ENCODE assay signal across 18 cellular contexts in the genomic region with DNA sequence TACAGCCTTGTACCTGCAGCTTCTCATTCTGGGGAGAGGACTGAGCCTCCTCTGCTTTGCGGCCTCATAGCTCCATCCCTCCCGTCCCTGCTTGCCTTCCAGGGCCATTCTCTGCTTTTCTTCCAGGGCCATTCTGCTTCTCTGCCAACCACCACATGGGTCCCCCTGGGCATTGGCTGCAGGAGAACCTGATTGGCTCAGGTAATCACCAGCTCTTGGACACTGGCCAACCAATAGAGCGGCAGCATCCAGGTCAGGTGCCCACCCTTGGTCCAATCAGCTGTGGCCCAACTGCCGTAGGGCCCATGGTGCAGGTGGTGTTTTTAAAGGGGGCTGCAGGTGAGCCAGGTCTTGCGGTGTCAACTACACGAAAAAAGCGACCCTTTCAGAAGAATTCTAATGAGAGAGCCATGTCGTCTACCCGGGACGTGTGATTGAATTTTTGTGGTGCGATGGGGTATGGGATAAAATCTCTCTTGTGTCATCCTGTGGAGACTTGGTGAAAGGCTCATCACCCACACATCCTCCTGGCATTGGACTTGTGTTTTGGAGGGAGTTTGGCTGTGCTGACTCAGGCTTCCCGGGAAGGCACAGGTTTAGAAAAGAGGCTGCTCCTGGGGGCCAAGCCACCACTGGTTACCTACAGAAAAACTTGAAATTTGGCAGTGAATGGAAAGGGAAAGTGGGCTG. TPM values are rescaled to one million over a fixed set of nuclear protein-coding genes. Genes with fewer than 3 reads are reported as not detected.
DNase-seq lines count a peak whose midpoint lies in the region; ATAC-seq, FAIRE-seq and TF ChIP-seq lines count a peak whose summit lies in the region.
"Had no signal": no experiment of that assay in that cellular context is flagged by ENCODE, and none has a peak within 500 bp of the region (broad histone marks: within the 10 kb centered on the region; RNA-seq: fewer than 3 reads in every experiment).

No MANE protein-coding gene starts in this region.

- no peak overlapping the region for H3K4me3 Mint-ChIP-seq in mesothelial cell of epicardium
- H3K4me3 Mint-ChIP-seq: activated B cell treated with CpG ODN at 0.5 μM for 24 hours; activated T-helper 1 cell treated with anti-CD3 and anti-CD28 coated beads, Interleukin-12 subunit alpha, Interleukin-12 subunit beta, Interleukin-2, Interleukin-4 antibody, amounts not matched to agents 30 ng/mL and 10 ng/mL and 1 ng/mL, durations not matched to agents 14 hours and 24 hours and 36 hours; T-cell had no signal

- TF ChIP-seq CTCF in GM12878 (IDR thresholded peaks at IDR 0.05 in 2 of 3, conservative IDR thresholded peaks at IDR 0.05 in 1 of 3; ENCODE audit: control insufficient read depth in 2 of 3, extremely low read depth in 1 of 3, insufficient read depth in 1 of 3, low read depth in 3 of 3, low read length in 3 of 3) (no peak), mesothelial cell of epicardium (IDR thresholded peaks at IDR 0.05; ENCODE audit: unreplicated experiment) (no peak), upper lobe of right lung (IDR thresholded peaks at IDR 0.05) (no peak)

- in situ Hi-C loops in GM12878 (cut with MboI), result no loop called here

- TF ChIP-seq EP300 in GM12878 (IDR thresholded peaks at IDR 0.05; ENCODE audit: borderline replicate concordance in 1 of 2, control insufficient read depth in 1 of 2, low read depth in 2 of 2, low read length in 2 of 2), result no peak

- no peaks in the 10 kb centered on the region for H3K36me3 ChIP-seq in HUES48 (ENCODE audit: control insufficient read depth, insufficient read depth, low read length)
- H3K36me3 ChIP-seq in GM12878 (ENCODE audit: control insufficient read depth in 2 of 2, insufficient read depth in 2 of 2, low read length in 1 of 2), result no peaks in the 10 kb centered on the region
- H3K36me3 ChIP-seq in upper lobe of right lung, result no peaks in the 10 kb centered on the region
- H3K36me3 ChIP-seq: thoracic aorta had no signal

- BruUV-seq in GM12878 (replicated peaks; lab: Mats Ljungman, UMichigan), result no TSS peak

- CTCF ChIA-PET in GM12878 (lab: Yijun Ruan, JAX), result no interaction called here

- TF ChIP-seq POLR2A in GM12878 (IDR thresholded peaks at IDR 0.05; ENCODE audit: low read depth, low read length), result no peak

- WGBS in GM12878 (ENCODE audit: insufficient coverage, insufficient replicate concordance, low lambda C conversion rate, missing lambda C conversion rate), result 58% methylated on average over 12 of the region's 12 CpGs

- no peaks in the 10 kb centered on the region for H3K9me3 Mint-ChIP-seq in mesothelial cell of epicardium
- H3K9me3 Mint-ChIP-seq: activated B cell treated with CpG ODN at 0.5 μM for 24 hours; activated T-helper 1 cell treated with anti-CD3 and anti-CD28 coated beads, Interleukin-12 subunit alpha, Interleukin-12 subunit beta, Interleukin-2, Interleukin-4 antibody, amounts not matched to agents 30 ng/mL and 10 ng/mL and 1 ng/mL, durations not matched to agents 14 hours and 24 hours and 36 hours; T-cell had no signal

- RAD21 ChIA-PET in GM12878 (lab: Charles Lee; ENCODE audit: unreplicated experiment), result interaction anchor here (0.6 kb wide), 1 partner anchor 29 kb away, joined by 3 read pairs; no protein-coding TSS in a partner anchor

- POLR2A ChIA-PET in GM12878 (lab: Charles Lee), result no interaction called here

- peak; percentile 44 for DNase-seq in Daoy (ENCODE audit: low read depth)
- DNase-seq in GM12878 (ENCODE audit: low read depth, low spot score), result no peak
- DNase-seq in mesothelial cell of epicardium (ENCODE audit: low spot score in 2 of 2, unreplicated experiment in 2 of 2), result no peak
- no peak for DNase-seq in posterior cingulate gyrus
- no peak for DNase-seq in upper lobe of right lung
- DNase-seq in 8988T, result no peak
- DNase-seq: activated B cell treated with CpG ODN at 0.5 μM for 24 hours; effector CD8-positive, alpha-beta T cell; hippocampal formation; left colon; NCI-H2029; NCI-H748 treated with DMSO at 0.1 percent for 48 hours; stimulated activated CD4-positive, alpha-beta T cell treated with anti-CD3 and anti-CD28 coated beads, Interleukin-4, amount 100 ng/mL, for 4 hours; T-cell had no signal

- no peaks in the 10 kb centered on the region for H3K79me2 ChIP-seq in GM12878 (ENCODE audit: control insufficient read depth, insufficient read depth, low read length)

- H3K27me3 ChIP-seq in HUES48 (ENCODE audit: control insufficient read depth, insufficient read depth, low read length) (no peaks in the 10 kb centered on the region), GM12878 (replicated peaks in 1 of 2; ENCODE audit: control insufficient read depth in 2 of 2, insufficient read depth in 2 of 2, low read length in 1 of 2) (peaks cover 1 to 4% of the 10 kb centered on the region in 2 experiments; a peak in 3 of 4 replicates), upper lobe of right lung (no peaks in the 10 kb centered on the region)

- H3K9me3 ChIP-seq in HUES48 (ENCODE audit: control insufficient read depth, insufficient read depth, low read length) (no peaks in the 10 kb centered on the region), GM12878 (replicated peaks; ENCODE audit: control insufficient read depth, insufficient read depth, low read length) (no peaks in the 10 kb centered on the region), upper lobe of right lung (no peaks in the 10 kb centered on the region)
- H3K9me3 ChIP-seq: thoracic aorta had no signal

- intact Hi-C loops in GM12878 (cut with micrococcal nuclease; ENCODE audit: unreplicated experiment), result no loop called here
- intact Hi-C loops in posterior cingulate gyrus (cut with DNase I), result no loop called here
- intact Hi-C loops in upper lobe of right lung (cut with DNase I), result no loop called here

- peaks cover 61% of the 10 kb centered on the region for H3K4me1 Mint-ChIP-seq in mesothelial cell of epicardium
- H3K4me1 Mint-ChIP-seq: activated B cell treated with CpG ODN at 0.5 μM for 24 hours, T-cell had no signal

- no peak for FAIRE-seq in GM12878 (lab: Jason Lieb, UNC)
- FAIRE-seq: GM12891 had no signal

- H3K4me3 ChIP-seq in HUES48 (ENCODE audit: low read depth, low read length) (no peak overlapping the region), GM12878 (no peak overlapping the region), upper lobe of right lung (no peak overlapping the region)
- H3K4me3 ChIP-seq: thoracic aorta had no signal

- no peak overlapping the region for H2AFZ ChIP-seq in GM12878 (ENCODE audit: control insufficient read depth, low read depth, low read length)

- SMC1A ChIA-PET in GM12878 (lab: Charles Lee; ENCODE audit: uncharacterized antibody, unreplicated experiment), result no interaction called here

- no peak for ATAC-seq in GM12878
- no peak for ATAC-seq in upper lobe of right lung
- ATAC-seq: left colon, T-cell had no signal

- H3K9ac ChIP-seq in HUES48 (ENCODE audit: low read depth, low read length), result peak overlapping the region; percentile 35; the same call in 1 of the 2 replicates
- H3K9ac ChIP-seq in GM12878 (ENCODE audit: control insufficient read depth, insufficient read depth, low read length), result no peak overlapping the region

- H3K27ac ChIP-seq in HUES48 (ENCODE audit: low read depth, low read length) (peak overlapping the region; percentile 98), GM12878 (ENCODE audit: control insufficient read depth, insufficient read depth) (no peak overlapping the region), upper lobe of right lung (no peak overlapping the region)
- H3K27ac ChIP-seq: thoracic aorta had no signal

- H3K4me1 ChIP-seq in HUES48 (ENCODE audit: control insufficient read depth, insufficient read depth, low read length) (peaks cover 50% of the 10 kb centered on the region), GM12878 (ENCODE audit: control insufficient read depth, insufficient read depth, low read length) (no peaks in the 10 kb centered on the region), upper lobe of right lung (no peaks in the 10 kb centered on the region)

- TF ChIP-seq RAD21 in GM12878 (IDR thresholded peaks at IDR 0.05; ENCODE audit: insufficient read depth, low read depth, low read length), result no peak

- H3K27ac Mint-ChIP-seq in mesothelial cell of epicardium, result peak overlapping the region; percentile 88
- H3K27ac Mint-ChIP-seq: activated B cell treated with CpG ODN at 0.5 μM for 24 hours; activated T-helper 1 cell treated with anti-CD3 and anti-CD28 coated beads, Interleukin-12 subunit alpha, Interleukin-12 subunit beta, Interleukin-2, Interleukin-4 antibody, amounts not matched to agents 30 ng/mL and 10 ng/mL and 1 ng/mL, durations not matched to agents 14 hours and 24 hours and 36 hours; T-cell had no signal

- no peaks in the 10 kb centered on the region for H3K36me3 Mint-ChIP-seq in mesothelial cell of epicardium
- H3K36me3 Mint-ChIP-seq: T-cell had no signal

- H3K27me3 Mint-ChIP-seq in mesothelial cell of epicardium (ENCODE audit: low read depth), result no peaks in the 10 kb centered on the region

- no peaks in the 10 kb centered on the region for H4K20me1 ChIP-seq in GM12878 (ENCODE audit: control insufficient read depth, insufficient read depth)

- no peak overlapping the region for H3K4me2 ChIP-seq in GM12878 (ENCODE audit: control insufficient read depth, insufficient read depth)

RNA-seq across cellular contexts. Expression of gene PODXL, which starts 46.0 kb away (rescaled TPM):
- total RNA-seq in Daoy (2014; rRNA removed; shearing (Covaris generic)), result 27.1 and 27.8 TPM in 2 replicates
- 1.5 and 2.3 TPM in 2 replicates for total RNA-seq in GM12878 (2013; cell fraction: nucleolus; rRNA removed)
- total RNA-seq in GM12878 (2014; rRNA removed) (0.11 and 0.62 TPM in 2 replicates), GM12878 (2014; rRNA removed; fragmentation: Illumina TruSeq; extraction: Trizol) (0.14 and 0.36 TPM in 2 replicates), GM12878 (2021) (0.59 and 0.66 TPM in 2 replicates), mesothelial cell of epicardium (213 to 245 TPM (median 216 TPM) in 3 replicates), upper lobe of right lung (99.9 TPM)
- polyA plus RNA-seq in GM12878 (2011; ENCODE audit: low read depth), result 0.20 TPM
- polyA plus RNA-seq in GM12878 (2011; rRNA removed) (0.85 and 1.8 TPM in 2 replicates), GM12878 (2014; fragmentation: Illumina TruSeq; extraction: Trizol) (0.38 and 0.43 TPM in 2 replicates), GM12878 (2014; fragmentation: Nextera tagmentation; extraction: Ambion mirVana) (under 1 TPM; 0.04 to 0.06 TPM), GM12878 (2014; rRNA removed) (0.37 and 0.38 TPM in 2 replicates), GM12878 (2016; fragmentation: Nextera tagmentation; extraction: Ambion mirVana) (under 1 TPM; 0.18 to 0.50 TPM)
- 1.6 and 2.0 TPM in 2 replicates for polyA plus RNA-seq in GM12878 (2011; cell fraction: cytosol; rRNA removed)
- polyA plus RNA-seq in GM12878 (2011; cell fraction: nucleus; rRNA removed), result 3.1 and 3.7 TPM in 2 replicates
- 0.43 and 0.60 TPM in 2 replicates for polyA plus RNA-seq in GM12878 (2012)
- 1.9 and 2.1 TPM in 2 replicates for polyA minus RNA-seq in GM12878 (2011; rRNA and poly(A)+ RNA removed)
- polyA minus RNA-seq in GM12878 (2011; cell fraction: cytosol; rRNA and poly(A)+ RNA removed), result 3.3 and 3.7 TPM in 2 replicates
- polyA minus RNA-seq in GM12878 (2011; cell fraction: nucleus; rRNA and poly(A)+ RNA removed), result 1.2 and 2.2 TPM in 2 replicates
